Comparison of ENCODE assay signal across 26 cellular contexts in genomic region chr22:34688825-34689224, GRCh38.
"Had no signal": no experiment of that assay in that cellular context is flagged by ENCODE, and none has a peak within 500 bp of the region (broad histone marks: within the 10 kb centered on the region; RNA-seq: fewer than 3 reads in every experiment).

No MANE protein-coding gene starts in this region.

- FAIRE-seq: bronchial epithelial cell had no signal

- H3K36me3 Mint-ChIP-seq: activated CD8-positive, alpha-beta memory T cell treated with anti-CD3 and anti-CD28 coated beads, Interleukin-2, amount 10 ng/mL, durations not matched to agents 7 days and 5 days; activated naive CD4-positive, alpha-beta T cell treated with anti-CD3 and anti-CD28 coated beads, Interleukin-2, amount 50 U/mL, for 24 hours; WTC11 had no signal

- H3K4me1 Mint-ChIP-seq: activated CD8-positive, alpha-beta memory T cell treated with anti-CD3 and anti-CD28 coated beads, Interleukin-2, amount 10 ng/mL, durations not matched to agents 7 days and 5 days; activated naive CD4-positive, alpha-beta T cell treated with anti-CD3 and anti-CD28 coated beads, Interleukin-2, amount 50 U/mL, for 24 hours; WTC11 had no signal

- H3K36me3 ChIP-seq: ascending aorta had no signal

- H3K9me3 ChIP-seq: ascending aorta, body of pancreas had no signal

- H3K27me3 Mint-ChIP-seq: activated CD8-positive, alpha-beta memory T cell treated with anti-CD3 and anti-CD28 coated beads, Interleukin-2, amount 10 ng/mL, durations not matched to agents 7 days and 5 days; activated T-cell treated with anti-CD3 and anti-CD28 coated beads, Interleukin-2, amount 50 U/mL, for 24 hours had no signal

- ATAC-seq: activated CD8-positive, alpha-beta memory T cell treated with anti-CD3 and anti-CD28 coated beads, Interleukin-2, amount 10 ng/mL, durations not matched to agents 7 days and 5 days; body of pancreas; PC-3; WTC11 had no signal

- H3K4me1 ChIP-seq: ascending aorta, body of pancreas had no signal

- DNase-seq: activated CD4-positive, alpha-beta T cell treated with anti-CD3 and anti-CD28 coated beads for 48 hours; activated CD4-positive, alpha-beta T cell treated with anti-CD3 and anti-CD28 coated beads, Interleukin-2, amount 50 U/mL, for 4 hours; activated CD4-positive, CD25-positive, alpha-beta regulatory T cell treated with anti-CD3 and anti-CD28 coated beads, Interleukin-2, amount 50 U/mL, for 72 hours; activated CD8-positive, alpha-beta memory T cell treated with anti-CD3 and anti-CD28 coated beads, Interleukin-2, amount 10 ng/mL, durations not matched to agents 7 days and 5 days; activated effector memory CD4-positive, alpha-beta T cell treated with Interleukin-2 at 50 U/mL for 16 hours; activated naive CD4-positive, alpha-beta T cell; activated T-cell treated with anti-CD3 and anti-CD28 coated beads, Interleukin-2, amount 50 U/mL, for 24 hours; body of pancreas; central memory CD4-positive, alpha-beta T cell; Kasumi-1; NCI-H1105 treated with DMSO at 0.1 percent for 48 hours; NCI-H1436 treated with DMSO at 0.1 percent for 48 hours; NCI-H187 treated with DMSO at 0.1 percent for 48 hours; NCI-H2081 treated with DMSO at 0.1 percent for 48 hours; NCI-H2171; NCI-H2227 treated with DMSO at 0.1 percent for 48 hours; NCI-H446 treated with DMSO at 0.1 percent for 48 hours; NCI-H526 treated with DMSO at 0.1 percent for 48 hours; PC-3; SHP77 treated with DMSO at 0.1 percent for 48 hours had no signal

- H3K9me3 Mint-ChIP-seq: activated naive CD4-positive, alpha-beta T cell treated with anti-CD3 and anti-CD28 coated beads, Interleukin-2, amount 50 U/mL, for 24 hours; activated T-cell treated with anti-CD3 and anti-CD28 coated beads, Interleukin-2, amount 50 U/mL, for 24 hours; activated T-helper 1 cell treated with anti-CD3 and anti-CD28 coated beads, Interleukin-12 subunit alpha, Interleukin-12 subunit beta, Interleukin-2, Interleukin-4 antibody, amounts not matched to agents 30 ng/mL and 10 ng/mL and 1 ng/mL, durations not matched to agents 14 hours and 24 hours and 36 hours; WTC11 had no signal

- H3K27ac Mint-ChIP-seq: activated CD8-positive, alpha-beta memory T cell treated with anti-CD3 and anti-CD28 coated beads, Interleukin-2, amount 10 ng/mL, durations not matched to agents 7 days and 5 days; activated naive CD4-positive, alpha-beta T cell treated with anti-CD3 and anti-CD28 coated beads, Interleukin-2, amount 50 U/mL, for 24 hours; activated T-cell treated with anti-CD3 and anti-CD28 coated beads, Interleukin-2, amount 50 U/mL, for 24 hours; activated T-helper 1 cell treated with anti-CD3 and anti-CD28 coated beads, Interleukin-12 subunit alpha, Interleukin-12 subunit beta, Interleukin-2, Interleukin-4 antibody, amounts not matched to agents 30 ng/mL and 10 ng/mL and 1 ng/mL, durations not matched to agents 14 hours and 24 hours and 36 hours; T-helper 1 cell treated with Interleukin-12 subunit alpha and Interleukin-12 subunit beta and Interleukin-4 antibody, amounts not matched to agents 30 μg/mL and 1 μg/mL, for 36 hours; WTC11 had no signal

- H3K4me3 Mint-ChIP-seq: activated CD8-positive, alpha-beta memory T cell treated with anti-CD3 and anti-CD28 coated beads, Interleukin-2, amount 10 ng/mL, durations not matched to agents 7 days and 5 days; activated naive CD4-positive, alpha-beta T cell treated with anti-CD3 and anti-CD28 coated beads, Interleukin-2, amount 50 U/mL, for 24 hours; activated T-cell treated with anti-CD3 and anti-CD28 coated beads, Interleukin-2, amount 50 U/mL, for 24 hours; activated T-helper 1 cell treated with anti-CD3 and anti-CD28 coated beads, Interleukin-12 subunit alpha, Interleukin-12 subunit beta, Interleukin-2, Interleukin-4 antibody, amounts not matched to agents 30 ng/mL and 10 ng/mL and 1 ng/mL, durations not matched to agents 14 hours and 24 hours and 36 hours; T-helper 1 cell treated with Interleukin-12 subunit alpha and Interleukin-12 subunit beta and Interleukin-4 antibody, amounts not matched to agents 30 μg/mL and 1 μg/mL, for 36 hours; WTC11 had no signal

- H3K27me3 ChIP-seq: ascending aorta, body of pancreas had no signal

- H3K27ac ChIP-seq: ascending aorta, body of pancreas had no signal

- H3K4me3 ChIP-seq: ascending aorta, body of pancreas had no signal
